In the genomic region with DNA sequence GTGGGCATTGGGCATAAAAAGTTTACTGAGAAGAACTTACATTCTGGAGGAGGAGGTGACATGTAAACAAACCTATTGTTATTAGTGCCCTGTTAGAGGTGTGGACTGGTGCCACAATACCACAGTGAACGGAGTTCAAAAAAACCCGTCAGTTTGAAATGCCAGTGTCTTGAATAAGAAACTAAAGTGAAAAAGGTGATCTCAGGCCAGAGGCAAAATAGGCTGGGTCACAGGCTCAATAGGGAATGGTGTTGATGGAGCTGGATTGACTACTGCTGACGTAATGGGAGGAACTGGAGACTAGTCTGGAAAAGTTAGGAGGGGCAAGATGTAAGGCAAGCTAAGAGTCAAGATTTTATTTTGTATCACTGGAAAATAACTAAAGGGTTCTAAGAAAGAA, we compare ENCODE assay signal across 16 cellular contexts. TPM values are rescaled to one million over a fixed set of nuclear protein-coding genes. Genes with fewer than 3 reads are reported as not detected.
A peak's percentile ranks its signal among the peaks of the same experiment; 100 is the strongest.
DNase-seq lines count a peak whose midpoint lies in the region; ATAC-seq and TF ChIP-seq lines count a peak whose summit lies in the region.
"Had no signal": no experiment of that assay in that cellular context is flagged by ENCODE, and none has a peak within 500 bp of the region (broad histone marks: within the 10 kb centered on the region; RNA-seq: fewer than 3 reads in every experiment).

No MANE protein-coding gene starts in this region.

- CTCF ChIA-PET in CD4-positive, alpha-beta T cell (lab: Charles Lee) = no interaction called here
- CTCF ChIA-PET in activated CD4-positive, alpha-beta memory T cell treated with anti-CD3 and anti-CD28 coated beads, Interleukin-2, amount 10 ng/mL, durations not matched to agents 7 days and 5 days (lab: Charles Lee) = no interaction called here

- no peak for DNase-seq in CD4-positive, alpha-beta T cell
- no peak for DNase-seq in nephron progenitor cell
- DNase-seq in DMS153 treated with DMSO at 0.1 percent for 48 hours (lab: John Stamatoyannopoulos, UW; ENCODE audit: unreplicated experiment) = no peak
- no peak for DNase-seq in putamen (ENCODE audit: low spot score)
- DNase-seq in activated CD4-positive, alpha-beta memory T cell treated with anti-CD3 and anti-CD28 coated beads, Interleukin-2, amount 10 ng/mL, durations not matched to agents 7 days and 5 days = no peak
- no peak for DNase-seq in KBM-7
- DNase-seq: activated gamma-delta T cell; foreskin keratinocyte; left ventricle myocardium superior; NCI-H1436; NCI-H2171 treated with DMSO at 0.1 percent for 48 hours; NCI-H774; stimulated activated CD4-positive, alpha-beta T cell treated with anti-CD3 and anti-CD28 coated beads, Interleukin-2, amount 100 ng/mL, for 24 hours; upper lobe of left lung had no signal

- 67% methylated on average over 3 of the region's 3 CpGs for WGBS in HUES64

- H3K4me1 ChIP-seq in HUES64 (ENCODE audit: insufficient read depth, low read length) = peaks cover 16% of the 10 kb centered on the region

- peaks cover 5% of the 10 kb centered on the region for H3K36me3 Mint-ChIP-seq in CD4-positive, alpha-beta T cell (ENCODE audit: low read depth)
- H3K36me3 Mint-ChIP-seq in brain (peaks cover 13% of the 10 kb centered on the region), nephron progenitor cell (ENCODE audit: low read depth) (peaks cover 13% of the 10 kb centered on the region)
- H3K36me3 Mint-ChIP-seq in activated CD4-positive, alpha-beta memory T cell treated with anti-CD3 and anti-CD28 coated beads, Interleukin-2, amount 10 ng/mL, durations not matched to agents 7 days and 5 days (ENCODE audit: low read depth) = no peaks in the 10 kb centered on the region

- no peak overlapping the region for H3K27ac Mint-ChIP-seq in CD4-positive, alpha-beta T cell
- H3K27ac Mint-ChIP-seq in brain (peak overlapping the region in 2 of 5 experiments; percentile 41 to 94), nephron progenitor cell (no peak overlapping the region)
- H3K27ac Mint-ChIP-seq in activated CD4-positive, alpha-beta memory T cell treated with anti-CD3 and anti-CD28 coated beads, Interleukin-2, amount 10 ng/mL, durations not matched to agents 7 days and 5 days = no peak overlapping the region

- peaks cover 3% of the 10 kb centered on the region for H3K27me3 ChIP-seq in CD4-positive, alpha-beta T cell (ENCODE audit: control insufficient read depth, insufficient read depth, low read length)
- H3K27me3 ChIP-seq in HUES64 (ENCODE audit: insufficient read depth, low read length) = no peaks in the 10 kb centered on the region
- H3K27me3 ChIP-seq: foreskin keratinocyte, upper lobe of left lung had no signal

- intact Hi-C loops in CD4-positive, alpha-beta T cell (cut with DNase I, micrococcal nuclease) = loop anchor here (5.0 to 10.0 kb wide), 8 partner anchors 306 to 1809 kb away; partner anchors contain the start of genes CMSS1 (in 2 of the 2), LNP1 (in 1 of the 2), NIT2 (in 1 of the 2) and TBC1D23 (in 1 of the 2)

- H3K27ac ChIP-seq in CD4-positive, alpha-beta T cell (ENCODE audit: low read depth, low read length) = no peak overlapping the region
- H3K27ac ChIP-seq in HUES64 (ENCODE audit: low read depth, low read length) = no peak overlapping the region
- H3K27ac ChIP-seq: foreskin keratinocyte had no signal

- H3K4me1 Mint-ChIP-seq in CD4-positive, alpha-beta T cell (ENCODE audit: low read depth) = peaks cover 26% of the 10 kb centered on the region
- H3K4me1 Mint-ChIP-seq in brain (peaks cover 45% of the 10 kb centered on the region), nephron progenitor cell (peaks cover 40% of the 10 kb centered on the region)
- H3K4me1 Mint-ChIP-seq in activated CD4-positive, alpha-beta memory T cell treated with anti-CD3 and anti-CD28 coated beads, Interleukin-2, amount 10 ng/mL, durations not matched to agents 7 days and 5 days = peaks cover 13% of the 10 kb centered on the region

- POLR2A ChIA-PET in CD4-positive, alpha-beta T cell (lab: Charles Lee) = interaction anchor here (0.7 kb wide), 1 partner anchor 380 kb away, joined by 3 read pairs; no protein-coding TSS in a partner anchor
- POLR2A ChIA-PET in activated CD4-positive, alpha-beta memory T cell treated with anti-CD3 and anti-CD28 coated beads, Interleukin-2, amount 10 ng/mL, durations not matched to agents 7 days and 5 days (lab: Charles Lee) = no interaction called here

- peaks cover 2% of the 10 kb centered on the region for H3K9me3 Mint-ChIP-seq in CD4-positive, alpha-beta T cell
- H3K9me3 Mint-ChIP-seq in brain (peaks cover 0 to 12% (median 6%) of the 10 kb centered on the region in 5 experiments), nephron progenitor cell (peaks cover 15% of the 10 kb centered on the region)
- no peaks in the 10 kb centered on the region for H3K9me3 Mint-ChIP-seq in activated CD4-positive, alpha-beta memory T cell treated with anti-CD3 and anti-CD28 coated beads, Interleukin-2, amount 10 ng/mL, durations not matched to agents 7 days and 5 days

- no peak for ATAC-seq in CD4-positive, alpha-beta T cell (ENCODE audit: poor library complexity)
- ATAC-seq: foreskin keratinocyte, left ventricle myocardium superior had no signal

- H3K4me3 ChIP-seq in HUES64 (ENCODE audit: low read length) = peak overlapping the region; percentile 62; the same call in 1 of the 2 replicates

- H3K4me3 Mint-ChIP-seq in CD4-positive, alpha-beta T cell = peak overlapping the region; percentile 59
- peak overlapping the region; percentile 13 to 95 (median 62) for H3K4me3 Mint-ChIP-seq in brain
- peak overlapping the region; percentile 47 for H3K4me3 Mint-ChIP-seq in nephron progenitor cell
- H3K4me3 Mint-ChIP-seq in activated CD4-positive, alpha-beta memory T cell treated with anti-CD3 and anti-CD28 coated beads, Interleukin-2, amount 10 ng/mL, durations not matched to agents 7 days and 5 days = no peak overlapping the region

- no peak for TF ChIP-seq CTCF in CD4-positive, alpha-beta T cell (IDR thresholded peaks at IDR 0.05)
- TF ChIP-seq CTCF in brain (conservative IDR thresholded peaks at IDR 0.05) = no peak
- TF ChIP-seq CTCF in nephron progenitor cell (IDR thresholded peaks at IDR 0.05) = no peak

- in situ Hi-C loops in KBM-7 (cut with MboI; ENCODE audit: low pct_unique_long_range_greater_than_20kb, low sequenced_read_pairs) = no loop called here

- H3K36me3 ChIP-seq in HUES64 (ENCODE audit: insufficient read depth, low read length) = peaks cover 3% of the 10 kb centered on the region; the same call in 1 of the 2 replicates
- H3K36me3 ChIP-seq: upper lobe of left lung had no signal

- H3K9me3 ChIP-seq in CD4-positive, alpha-beta T cell (ENCODE audit: control insufficient read depth, low read length) = no peaks in the 10 kb centered on the region
- H3K9me3 ChIP-seq in HUES64 (ENCODE audit: insufficient read depth, low read depth, low read length) = peaks cover 1% of the 10 kb centered on the region; the same call in 1 of the 2 replicates
- H3K9me3 ChIP-seq: upper lobe of left lung had no signal

- no peak overlapping the region for H3K9ac ChIP-seq in HUES64 (ENCODE audit: low read depth, low read length)

- peaks cover 18% of the 10 kb centered on the region for H3K27me3 Mint-ChIP-seq in CD4-positive, alpha-beta T cell
- H3K27me3 Mint-ChIP-seq in brain = peaks cover 11% of the 10 kb centered on the region
- H3K27me3 Mint-ChIP-seq in nephron progenitor cell (ENCODE audit: low read depth, poor library complexity) = peaks cover 3% of the 10 kb centered on the region
- H3K27me3 Mint-ChIP-seq in activated CD4-positive, alpha-beta memory T cell treated with anti-CD3 and anti-CD28 coated beads, Interleukin-2, amount 10 ng/mL, durations not matched to agents 7 days and 5 days = peaks cover 30% of the 10 kb centered on the region

RNA-seq across cellular contexts. Expression of gene DCBLD2, which starts 1.6 kb away (rescaled TPM):
- total RNA-seq in CD4-positive, alpha-beta T cell = 1 to 10 TPM; 2.2 to 2.5 TPM
- 34.5 TPM for polyA plus RNA-seq in HUES64 (2013, experiment 1 of 2)
- polyA plus RNA-seq in HUES64 (2013, experiment 2 of 2) = 37.0 TPM
- 10.9 TPM for polyA plus RNA-seq in brain (ENCODE audit: insufficient read depth, low read depth, low replicate concordance)
- 1 to 10 TPM in 1 of 2 experiments, under 1 TPM in 1; 0.83 to 1.4 TPM for total RNA-seq in activated CD4-positive, alpha-beta memory T cell treated with anti-CD3 and anti-CD28 coated beads, Interleukin-2, amount 10 ng/mL, durations not matched to agents 7 days and 5 days
